Comparison of ENCODE assay signal across 1 cellular context in genomic region chr7:29375641-29376562, GRCh38.
TF ChIP-seq lines count a peak whose summit lies in the region.

No MANE protein-coding gene starts in this region.

TF ChIP-seq in HepG2, 621 proteins besides CTCF, POLR2A, EP300 and RAD21 (continued from another document and continues in another):
- TF ChIP-seq ZNF580 (CRISPR knock-in tag; IDR thresholded peaks at IDR 0.05; ENCODE audit: borderline replicate concordance, low read depth) (no peak), SRSF9 (IDR thresholded peaks at IDR 0.05; ENCODE audit: borderline replicate concordance, insufficient read depth, low read depth, low read length, poor library complexity, severe bottlenecking) (no peak), MXI1 (IDR thresholded peaks at IDR 0.05; ENCODE audit: borderline replicate concordance, low read depth, low read length) (no peak), ZNF18 (CRISPR knock-in tag; IDR thresholded peaks at IDR 0.05; ENCODE audit: insufficient replicate concordance) (no peak), GATA4 (IDR thresholded peaks at IDR 0.05; ENCODE audit: borderline replicate concordance, low read depth) (no peak), THRA (CRISPR knock-in tag; IDR thresholded peaks at IDR 0.05; ENCODE audit: borderline replicate concordance) (no peak), MAZ (IDR thresholded peaks at IDR 0.05; ENCODE audit: borderline replicate concordance, low read depth, low read length) (no peak), MAZ (CRISPR knock-in tag; IDR thresholded peaks at IDR 0.05; ENCODE audit: low read depth) (no peak), ZNF382 (CRISPR knock-in tag; IDR thresholded peaks at IDR 0.05; ENCODE audit: borderline replicate concordance) (no peak), SMAD1 (CRISPR knock-in tag; IDR thresholded peaks at IDR 0.05; ENCODE audit: borderline replicate concordance, low read depth) (no peak), ZNF709 (CRISPR knock-in tag; IDR thresholded peaks at IDR 0.05) (no peak), ZNF331 (CRISPR knock-in tag; IDR thresholded peaks at IDR 0.05) (no peak), ZNF260 (CRISPR knock-in tag; IDR thresholded peaks at IDR 0.05; ENCODE audit: borderline replicate concordance, low read depth) (no peak), NFE2 (CRISPR knock-in tag; IDR thresholded peaks at IDR 0.05) (no peak), PITX1 (CRISPR knock-in tag; IDR thresholded peaks at IDR 0.05) (peak; percentile 49; the same call in 1 of the 2 replicates), ZNF552 (CRISPR knock-in tag; IDR thresholded peaks at IDR 0.05; ENCODE audit: borderline replicate concordance) (no peak), MAF1 (CRISPR knock-in tag; IDR thresholded peaks at IDR 0.05; ENCODE audit: borderline replicate concordance) (no peak), ZNF160 (CRISPR knock-in tag; IDR thresholded peaks at IDR 0.05) (no peak), ISX (CRISPR knock-in tag; conservative IDR thresholded peaks at IDR 0.05) (no peak), ZNF687 (CRISPR knock-in tag; IDR thresholded peaks at IDR 0.05) (no peak), ZFP90 (CRISPR knock-in tag; IDR thresholded peaks at IDR 0.05; ENCODE audit: borderline replicate concordance) (no peak), MAX (IDR thresholded peaks at IDR 0.05) (no peak), EHMT2 (IDR thresholded peaks at IDR 0.05; ENCODE audit: borderline replicate concordance, low read depth, low read length) (no peak), GATAD2A (CRISPR knock-in tag; IDR thresholded peaks at IDR 0.05) (peak; percentile 63; the same call in 1 of the 2 replicates), SALL1 (CRISPR knock-in tag; IDR thresholded peaks at IDR 0.05) (peak; percentile 45; the same call in 1 of the 2 replicates), DDIT3 (CRISPR knock-in tag; IDR thresholded peaks at IDR 0.05) (no peak), ZNF251 (CRISPR knock-in tag; IDR thresholded peaks at IDR 0.05) (no peak), ZNF547 (CRISPR knock-in tag; IDR thresholded peaks at IDR 0.05) (peak; percentile 32; the same call in 1 of the 2 replicates), RBFOX2 (IDR thresholded peaks at IDR 0.05; ENCODE audit: low read depth, low read length) (no peak), ZNF564 (CRISPR knock-in tag; IDR thresholded peaks at IDR 0.05) (no peak), ZNF333 (CRISPR knock-in tag; IDR thresholded peaks at IDR 0.05; ENCODE audit: borderline replicate concordance) (no peak), NR2C2 (CRISPR knock-in tag; IDR thresholded peaks at IDR 0.05; ENCODE audit: borderline replicate concordance) (no peak; the same call in 1 of the 2 replicates), ELF3 (CRISPR knock-in tag; IDR thresholded peaks at IDR 0.05) (peak; percentile 86), TFDP2 (CRISPR knock-in tag; IDR thresholded peaks at IDR 0.05) (no peak), HNF1B (CRISPR knock-in tag; IDR thresholded peaks at IDR 0.05) (peak; percentile 45; the same call in 1 of the 2 replicates), ZBTB7A (CRISPR knock-in tag; IDR thresholded peaks at IDR 0.05) (no peak), BCLAF1 (IDR thresholded peaks at IDR 0.05) (no peak), ZNF30 (CRISPR knock-in tag; IDR thresholded peaks at IDR 0.05) (no peak), SRF (IDR thresholded peaks at IDR 0.05; ENCODE audit: low read depth, low read length) (no peak), BATF2 (CRISPR knock-in tag; IDR thresholded peaks at IDR 0.05) (no peak), ZNF12 (CRISPR knock-in tag; IDR thresholded peaks at IDR 0.05) (no peak), GABPB1 (CRISPR knock-in tag; IDR thresholded peaks at IDR 0.05) (peak; percentile 33; the same call in 1 of the 2 replicates), TEAD3 (CRISPR knock-in tag; optimal IDR thresholded peaks at IDR 0.05; ENCODE audit: borderline replicate concordance) (peak; percentile 37), RFX5 (IDR thresholded peaks at IDR 0.05; ENCODE audit: low read depth, low read length) (no peak), ELF1 (CRISPR knock-in tag; IDR thresholded peaks at IDR 0.05) (peak; percentile 31; the same call in 1 of the 2 replicates), ZBTB20 (CRISPR knock-in tag; IDR thresholded peaks at IDR 0.05; ENCODE audit: borderline replicate concordance, low read depth) (peak; percentile 82; the same call in 1 of the 2 replicates), TBP (CRISPR knock-in tag; IDR thresholded peaks at IDR 0.05) (no peak), NFYB (CRISPR knock-in tag; IDR thresholded peaks at IDR 0.05) (no peak), HOXA3 (CRISPR knock-in tag; IDR thresholded peaks at IDR 0.05) (0 out of 2 replicates have a peak, but pooled peaks have one; percentile 17), FOXP1 (IDR thresholded peaks at IDR 0.05) (no peak), FOXP1 (CRISPR knock-in tag; IDR thresholded peaks at IDR 0.05) (peak; percentile 6; the same call in 1 of the 2 replicates), CSRNP2 (CRISPR knock-in tag; conservative IDR thresholded peaks at IDR 0.05; ENCODE audit: low read depth) (no peak), CENPT (CRISPR knock-in tag; IDR thresholded peaks at IDR 0.05; ENCODE audit: low read depth) (no peak), MED8 (CRISPR knock-in tag; IDR thresholded peaks at IDR 0.05; ENCODE audit: insufficient replicate concordance) (no peak), NFIC (IDR thresholded peaks at IDR 0.05; ENCODE audit: low read length) (no peak)
